18 cellular contexts compared by ENCODE assay signal in genomic region chr10:29733323-29733722, GRCh38.
DNase-seq lines count a peak whose midpoint lies in the region; ATAC-seq and TF ChIP-seq lines count a peak whose summit lies in the region.
"Had no signal": no experiment of that assay in that cellular context is flagged by ENCODE, and none has a peak within 500 bp of the region (broad histone marks: within the 10 kb centered on the region; RNA-seq: fewer than 3 reads in every experiment).

No MANE protein-coding gene starts in this region.

- H3K4me1 ChIP-seq in naive thymus-derived CD4-positive, alpha-beta T cell (ENCODE audit: control insufficient read depth in 2 of 2, insufficient read depth in 2 of 2, low read length in 2 of 2), result peaks cover 3 to 24% of the 10 kb centered on the region in 2 donors
- peaks cover 9 to 64% (median 33%) of the 10 kb centered on the region in 4 donors for H3K4me1 ChIP-seq in transverse colon

- intact Hi-C loops in activated CD4-positive, alpha-beta T cell treated with anti-CD3 and anti-CD28 coated beads for 36 hours (cut with DNase I, micrococcal nuclease), result loop anchor here (10.0 kb wide), 2 partner anchors 199 to 701 kb away; partner anchors contain the start of gene MAP3K8 (in 1 of the 2)
- intact Hi-C loops in naive thymus-derived CD4-positive, alpha-beta T cell (cut with micrococcal nuclease), result loop anchor here in 1 of 2 donors (10.0 kb wide), 1 partner anchor 1059 kb away; the partner anchor contains the start of gene BAMBI
- intact Hi-C loops in transverse colon (cut with DNase I; ENCODE audit: low total_unique reads), result loop anchor here (10.0 kb wide), 1 partner anchor 71 kb away; no protein-coding TSS in a partner anchor

- TF ChIP-seq CTCF in astrocyte of the spinal cord (IDR thresholded peaks at IDR 0.05; ENCODE audit: low read depth, low read length), result no peak
- no peak for TF ChIP-seq CTCF in transverse colon (IDR thresholded peaks at IDR 0.05)

- WGBS in transverse colon (ENCODE audit: low coverage in 1 of 2), 2 donors, result 66% methylated on average over 6 of the region's 6 CpGs; no CpG with 5 or more reads in 1 of the 2 donors

- CTCF ChIA-PET in activated CD4-positive, alpha-beta T cell treated with anti-CD3 and anti-CD28 coated beads for 36 hours (lab: Charles Lee), result interaction anchor here (0.6 to 1.8 kb wide), 5 partner anchors 14 to 626 kb away, joined by 3 to 6 read pairs (median 3); no protein-coding TSS in a partner anchor
- CTCF ChIA-PET in naive thymus-derived CD4-positive, alpha-beta T cell (lab: Charles Lee), result interaction anchor here (1.1 to 1.8 kb wide), 2 partner anchors 76 to 142 kb away, joined by 3 to 7 read pairs; no protein-coding TSS in a partner anchor

- H3K27me3 ChIP-seq in naive thymus-derived CD4-positive, alpha-beta T cell (ENCODE audit: control insufficient read depth in 2 of 2, insufficient read depth in 2 of 2, low read length in 2 of 2), result no peaks in the 10 kb centered on the region
- H3K27me3 ChIP-seq in transverse colon, result no peaks in the 10 kb centered on the region

- H3K4me3 Mint-ChIP-seq in activated CD4-positive, alpha-beta T cell treated with anti-CD3 and anti-CD28 coated beads for 36 hours, result no peak overlapping the region
- H3K4me3 Mint-ChIP-seq in naive thymus-derived CD4-positive, alpha-beta T cell, result peak overlapping the region in 9 of 10 donors; percentile 39 to 97 (median 92)

- POLR2A ChIA-PET in activated CD4-positive, alpha-beta T cell treated with anti-CD3 and anti-CD28 coated beads for 36 hours (lab: Charles Lee), result interaction anchor here (0.6 kb wide), 1 partner anchor 74 kb away, joined by 5 read pairs; no protein-coding TSS in a partner anchor
- POLR2A ChIA-PET in naive thymus-derived CD4-positive, alpha-beta T cell (lab: Charles Lee), result interaction anchor here (1.1 to 1.2 kb wide), 2 partner anchors 44 to 52 kb away, joined by 3 to 5 read pairs; no protein-coding TSS in a partner anchor

- H3K36me3 Mint-ChIP-seq in activated CD4-positive, alpha-beta T cell treated with anti-CD3 and anti-CD28 coated beads for 36 hours (ENCODE audit: low read depth), result peaks cover 9% of the 10 kb centered on the region
- peaks cover 0 to 25% (median 13%) of the 10 kb centered on the region in 5 donors for H3K36me3 Mint-ChIP-seq in naive thymus-derived CD4-positive, alpha-beta T cell

- no peak for TF ChIP-seq EP300 in transverse colon (IDR thresholded peaks at IDR 0.05; ENCODE audit: low read depth)

- no peak overlapping the region for H3K27ac ChIP-seq in naive thymus-derived CD4-positive, alpha-beta T cell (ENCODE audit: low read depth, low read length)
- H3K27ac ChIP-seq in transverse colon, result peak overlapping the region; percentile 95 to 99 (median 96)

- no peaks in the 10 kb centered on the region for H3K9me3 ChIP-seq in naive thymus-derived CD4-positive, alpha-beta T cell (ENCODE audit: control insufficient read depth in 2 of 3, low read length in 3 of 3)
- no peaks in the 10 kb centered on the region for H3K9me3 ChIP-seq in transverse colon

- ATAC-seq in activated CD4-positive, alpha-beta T cell treated with anti-CD3 and anti-CD28 coated beads for 36 hours, result no peak
- no peak for ATAC-seq in naive thymus-derived CD4-positive, alpha-beta T cell
- ATAC-seq in HG03457 (IDR thresholded peaks at IDR 0.05; ENCODE audit: unreplicated experiment), result no peak

- no peak for TF ChIP-seq POLR2A in transverse colon (IDR thresholded peaks at IDR 0.05)

- DNase-seq in activated CD4-positive, alpha-beta T cell treated with anti-CD3 and anti-CD28 coated beads for 36 hours, result no peak
- no peak for DNase-seq in activated CD4-positive, alpha-beta T cell treated with anti-CD3 and anti-CD28 coated beads, Interleukin-2, amount 50 U/mL, for 4 hours
- DNase-seq in astrocyte of the spinal cord (ENCODE audit: low read depth, low spot score) (no peak), transverse colon (no peak), superior temporal gyrus (ENCODE audit: extremely low spot score) (no peak)
- DNase-seq in naive thymus-derived CD4-positive, alpha-beta T cell, result no peak
- DNase-seq in stimulated activated naive CD4-positive, alpha-beta T cell treated with Interleukin-2 at 50 U/mL for 16 hours (lab: John Stamatoyannopoulos, UW), result no peak
- DNase-seq: activated naive CD4-positive, alpha-beta T cell treated with Interleukin-2 at 50 U/mL for 16 hours; cerebellar nuclear complex; erythroblast; H7; Kasumi-1; NCI-H2029; NCI-H69; SIG-M5; stimulated activated naive CD4-positive, alpha-beta T cell had no signal

- no peaks in the 10 kb centered on the region for H3K9me3 Mint-ChIP-seq in activated CD4-positive, alpha-beta T cell treated with anti-CD3 and anti-CD28 coated beads for 36 hours (ENCODE audit: low read depth)
- H3K9me3 Mint-ChIP-seq in naive thymus-derived CD4-positive, alpha-beta T cell, result peaks cover 0 to 3% (median 0%) of the 10 kb centered on the region in 11 donors

- H3K4me1 Mint-ChIP-seq in activated CD4-positive, alpha-beta T cell treated with anti-CD3 and anti-CD28 coated beads for 36 hours, result peaks cover 49% of the 10 kb centered on the region
- H3K4me1 Mint-ChIP-seq in naive thymus-derived CD4-positive, alpha-beta T cell, result peaks cover 25 to 69% (median 60%) of the 10 kb centered on the region in 7 donors

- peak overlapping the region; percentile 13 for H3K27ac Mint-ChIP-seq in activated CD4-positive, alpha-beta T cell treated with anti-CD3 and anti-CD28 coated beads for 36 hours
- H3K27ac Mint-ChIP-seq in naive thymus-derived CD4-positive, alpha-beta T cell, result no peak overlapping the region

- H3K27me3 Mint-ChIP-seq in activated CD4-positive, alpha-beta T cell treated with anti-CD3 and anti-CD28 coated beads for 36 hours, result peaks cover 3% of the 10 kb centered on the region
- peaks cover 0 to 24% (median 0%) of the 10 kb centered on the region in 5 donors for H3K27me3 Mint-ChIP-seq in naive thymus-derived CD4-positive, alpha-beta T cell

- in situ Hi-C loops in astrocyte of the spinal cord (cut with HindIII; ENCODE audit: low sequenced_read_pairs) (no loop called here), transverse colon (cut with MboI; ENCODE audit: low pct_ligation_motif_present in 1 of 4, low pct_unique_long_range_greater_than_20kb in 1 of 4, low sequenced_read_pairs in 3 of 4) (loop anchor here in 1 of 4 donors (25.0 kb wide), 1 partner anchor 221 kb away; no protein-coding TSS in a partner anchor)

- H3K4me3 ChIP-seq in astrocyte of the spinal cord (ENCODE audit: low read depth, low read length), result peak overlapping the region; percentile 10
- H3K4me3 ChIP-seq in naive thymus-derived CD4-positive, alpha-beta T cell (ENCODE audit: low read length), result no peak overlapping the region
- H3K4me3 ChIP-seq in transverse colon, result peak overlapping the region in 3 of 4 donors; percentile 76 to 96 (median 93)
- H3K4me3 ChIP-seq: lung had no signal

- H3K36me3 ChIP-seq in naive thymus-derived CD4-positive, alpha-beta T cell (ENCODE audit: control insufficient read depth in 2 of 3, insufficient read depth in 3 of 3, low read length in 3 of 3), result peaks cover 0 to 6% (median 0%) of the 10 kb centered on the region in 3 experiments
- no peaks in the 10 kb centered on the region for H3K36me3 ChIP-seq in transverse colon
